1 cellular context compared by ENCODE assay signal in the genomic region with DNA sequence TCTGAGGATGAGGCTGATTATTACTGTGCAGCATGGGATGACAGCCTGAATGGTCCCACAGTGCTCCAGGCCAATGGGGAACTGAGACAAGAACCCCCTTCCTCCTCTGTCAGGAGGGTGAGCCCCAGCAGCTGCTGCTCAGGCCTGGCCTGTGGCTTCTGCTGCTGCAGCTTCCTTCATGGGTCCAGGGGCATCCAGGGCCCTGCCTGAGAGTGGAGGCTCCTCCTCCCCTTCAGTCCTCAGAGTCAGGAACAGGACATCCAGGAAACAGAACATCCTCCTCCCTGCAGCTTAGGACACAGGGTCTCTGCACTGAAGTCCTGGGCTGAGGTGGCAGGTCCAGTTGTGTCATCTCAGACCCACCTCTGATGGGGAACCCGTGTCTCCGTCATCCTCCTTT.
TF ChIP-seq lines count a peak whose summit lies in the region.

No MANE protein-coding gene starts in this region.

TF ChIP-seq in K562, 482 proteins besides CTCF, POLR2A, EP300 and RAD21 (continued from another document):
- TF ChIP-seq ZNF184 (CRISPR knock-in tag; IDR thresholded peaks at IDR 0.05) (0 out of 2 replicates have a peak, but pooled peaks have one; percentile 8), ZNF263 (CRISPR knock-in tag; IDR thresholded peaks at IDR 0.05; ENCODE audit: borderline replicate concordance) (peak; percentile 68), CHCHD3 (CRISPR knock-in tag; IDR thresholded peaks at IDR 0.05) (0 out of 2 replicates have a peak, but pooled peaks have one; percentile 39)
